In the genomic region with DNA sequence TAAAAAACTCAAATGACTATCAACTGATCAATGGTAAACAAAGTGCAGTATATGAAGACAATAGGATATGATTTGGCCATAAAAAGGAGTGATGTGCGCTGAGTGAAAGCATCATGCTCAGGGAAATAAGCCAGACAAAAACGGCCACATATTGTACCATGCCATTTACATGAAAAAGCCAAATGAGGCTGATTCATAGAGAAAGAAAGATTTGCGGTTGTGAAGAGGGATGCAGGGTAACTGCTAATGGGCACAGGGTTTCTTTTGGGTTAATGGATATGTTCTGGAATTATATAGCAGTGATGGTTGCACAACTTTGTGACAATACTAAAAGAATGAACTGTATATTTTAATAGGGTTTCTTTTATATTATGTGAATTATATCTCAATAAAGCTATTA, we compare ENCODE assay signal across 7 cellular contexts.
"Had no signal": no experiment of that assay in that cellular context is flagged by ENCODE, and none has a peak within 500 bp of the region (broad histone marks: within the 10 kb centered on the region; RNA-seq: fewer than 3 reads in every experiment).

No MANE protein-coding gene starts in this region.

- H3K9me3 Mint-ChIP-seq: GM23338, H9, IgD-negative memory B cell had no signal

- H3K27ac ChIP-seq: HL-60 had no signal

- H3K27ac Mint-ChIP-seq: GM23338, H9, HFFc6 had no signal

- H3K4me1 Mint-ChIP-seq: GM23338, H9 had no signal

- DNase-seq: H9, HFFc6 had no signal

- H3K4me3 ChIP-seq: GM23338 had no signal

- ATAC-seq: GM23338, HCT116, HepG2 had no signal

- H3K4me3 Mint-ChIP-seq: GM23338, H9, HFFc6, IgD-negative memory B cell had no signal
